In the genomic region with DNA sequence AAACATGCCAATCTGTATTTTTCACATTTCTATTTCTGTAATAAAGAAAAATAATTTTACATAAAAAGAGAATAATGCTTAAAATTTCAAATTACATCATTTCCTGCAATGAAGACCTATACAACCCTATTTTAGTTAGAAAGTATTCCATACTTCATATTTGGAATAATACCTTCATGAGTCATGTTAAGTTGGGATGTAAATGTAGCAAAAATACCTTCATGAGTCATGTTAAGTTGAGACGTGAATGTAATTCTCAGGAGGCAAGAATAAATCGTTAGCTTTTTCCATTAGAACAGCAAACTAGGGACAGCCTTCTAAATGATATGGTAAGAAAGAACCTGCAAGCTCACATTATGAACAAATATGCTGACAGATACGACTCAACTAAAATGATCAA, we compare ENCODE assay signal across 14 cellular contexts.
A peak's percentile ranks its signal among the peaks of the same experiment; 100 is the strongest.
DNase-seq lines count a peak whose midpoint lies in the region; ATAC-seq, FAIRE-seq and TF ChIP-seq lines count a peak whose summit lies in the region.
"Had no signal": no experiment of that assay in that cellular context is flagged by ENCODE, and none has a peak within 500 bp of the region (broad histone marks: within the 10 kb centered on the region; RNA-seq: fewer than 3 reads in every experiment).

No MANE protein-coding gene starts in this region.

- no peaks in the 10 kb centered on the region for H3K9me3 Mint-ChIP-seq in CD8-positive, alpha-beta T cell
- H3K9me3 Mint-ChIP-seq: activated CD4-positive, alpha-beta memory T cell treated with anti-CD3 and anti-CD28 coated beads for 36 hours; activated T-helper 2 cell treated with anti-CD3 and anti-CD28 coated beads, Interferon-gamma antibody, Interleukin-2, Interleukin-4, amounts not matched to agents 10 μg/mL and 5 μg/mL and 100 μg/mL, durations not matched to agents 14 hours and 24 hours and 36 hours had no signal

- peak; percentile 23 for FAIRE-seq in HTR-8/SVneo (lab: Jason Lieb, UNC)

- H3K36me3 Mint-ChIP-seq in CD8-positive, alpha-beta T cell = no peaks in the 10 kb centered on the region
- H3K36me3 Mint-ChIP-seq: activated CD4-positive, alpha-beta memory T cell treated with anti-CD3 and anti-CD28 coated beads for 36 hours had no signal

- no peak overlapping the region for H3K4me3 ChIP-seq in uterus
- no peak overlapping the region for H3K4me3 ChIP-seq in CD8-positive, alpha-beta T cell (ENCODE audit: low read depth, low read length)
- H3K4me3 ChIP-seq: body of pancreas had no signal

- intact Hi-C loops in uterus (cut with DNase I; ENCODE audit: low total_unique reads) = no loop called here
- intact Hi-C loops in CD8-positive, alpha-beta T cell (cut with DNase I, micrococcal nuclease) = no loop called here

- H3K4me3 Mint-ChIP-seq in CD8-positive, alpha-beta T cell = no peak overlapping the region
- H3K4me3 Mint-ChIP-seq: activated CD4-positive, alpha-beta memory T cell treated with anti-CD3 and anti-CD28 coated beads for 36 hours had no signal

- H3K27me3 Mint-ChIP-seq in CD8-positive, alpha-beta T cell (ENCODE audit: low read depth) = no peaks in the 10 kb centered on the region
- H3K27me3 Mint-ChIP-seq: activated CD4-positive, alpha-beta memory T cell treated with anti-CD3 and anti-CD28 coated beads for 36 hours had no signal

- no peak for ATAC-seq in CD8-positive, alpha-beta T cell
- ATAC-seq: body of pancreas had no signal

- no peak overlapping the region for H3K27ac ChIP-seq in uterus
- no peak overlapping the region for H3K27ac ChIP-seq in CD8-positive, alpha-beta T cell (ENCODE audit: low read depth, low read length)
- H3K27ac ChIP-seq: body of pancreas, neutrophil had no signal

- H3K27me3 ChIP-seq in uterus = no peaks in the 10 kb centered on the region
- H3K27me3 ChIP-seq in CD8-positive, alpha-beta T cell (ENCODE audit: insufficient read depth, low read length) = no peaks in the 10 kb centered on the region
- H3K27me3 ChIP-seq: body of pancreas, neutrophil had no signal

- TF ChIP-seq CTCF in uterus (IDR thresholded peaks at IDR 0.05) = no peak
- TF ChIP-seq CTCF in CD8-positive, alpha-beta T cell (IDR thresholded peaks at IDR 0.05) = no peak

- TF ChIP-seq POLR2A in uterus (IDR thresholded peaks at IDR 0.05) = no peak

- no peak overlapping the region for H3K27ac Mint-ChIP-seq in CD8-positive, alpha-beta T cell
- H3K27ac Mint-ChIP-seq: activated CD4-positive, alpha-beta memory T cell treated with anti-CD3 and anti-CD28 coated beads for 36 hours; activated T-helper 2 cell treated with anti-CD3 and anti-CD28 coated beads, Interferon-gamma antibody, Interleukin-2, Interleukin-4, amounts not matched to agents 10 μg/mL and 5 μg/mL and 100 μg/mL, durations not matched to agents 14 hours and 24 hours and 36 hours had no signal

- H3K4me1 ChIP-seq in uterus = no peaks in the 10 kb centered on the region
- no peaks in the 10 kb centered on the region for H3K4me1 ChIP-seq in CD8-positive, alpha-beta T cell (ENCODE audit: insufficient read depth, low read length)
- H3K4me1 ChIP-seq: body of pancreas had no signal

- peak; percentile 74 for DNase-seq in A172 (ENCODE audit: low spot score)
- peak; percentile 21 for DNase-seq in HTR-8/SVneo (ENCODE audit: insufficient read length, low spot score)
- peak; percentile 64 for DNase-seq in astrocyte of the hippocampus (ENCODE audit: low read depth, low spot score)
- DNase-seq in glomerular visceral epithelial cell (ENCODE audit: extremely low spot score) = peak; percentile 54
- DNase-seq in DMS 273 treated with DMSO at 0.1 percent for 48 hours (lab: John Stamatoyannopoulos, UW) = no peak
- DNase-seq in uterus = no peak
- DNase-seq in activated CD8-positive, alpha-beta memory T cell treated with anti-CD3 and anti-CD28 coated beads, Interleukin-2, amount 50 U/mL, for 48 hours = no peak
- DNase-seq in CD8-positive, alpha-beta T cell = no peak
- DNase-seq: 8988T; activated CD4-positive, alpha-beta memory T cell treated with anti-CD3 and anti-CD28 coated beads for 36 hours; body of pancreas; hypothalamus had no signal

- H3K9me3 ChIP-seq in uterus = no peaks in the 10 kb centered on the region
- H3K9me3 ChIP-seq in CD8-positive, alpha-beta T cell (ENCODE audit: low read length) = no peaks in the 10 kb centered on the region
- H3K9me3 ChIP-seq: body of pancreas, neutrophil had no signal

- POLR2A ChIA-PET in CD8-positive, alpha-beta T cell (lab: Charles Lee) = no interaction called here

- CTCF ChIA-PET in CD8-positive, alpha-beta T cell (lab: Charles Lee) = no interaction called here

- H3K4me1 Mint-ChIP-seq in CD8-positive, alpha-beta T cell (ENCODE audit: low read depth) = no peaks in the 10 kb centered on the region

- H3K36me3 ChIP-seq in uterus = no peaks in the 10 kb centered on the region
- no peaks in the 10 kb centered on the region for H3K36me3 ChIP-seq in CD8-positive, alpha-beta T cell (ENCODE audit: insufficient read depth, low read length)
- H3K36me3 ChIP-seq: neutrophil had no signal

Comparison
In these comparisons a context has a peak if more than half of its experiments do, and no peak if none do; other contexts are left out.
1. DNase-seq: peak in A172 (single experiment), HTR-8/SVneo (single experiment), astrocyte of the hippocampus (single experiment) and glomerular visceral epithelial cell (single experiment); none in DMS 273 treated with DMSO at 0.1 percent for 48 hours (single experiment), uterus (0 of 2), activated CD8-positive, alpha-beta memory T cell treated with anti-CD3 and anti-CD28 coated beads, Interleukin-2, amount 50 U/mL, for 48 hours (single experiment) and CD8-positive, alpha-beta T cell (0 of 7).